38 cellular contexts compared by ENCODE assay signal in genomic region chr18:10162340-10162739, GRCh38.
"Had no signal": no experiment of that assay in that cellular context is flagged by ENCODE, and none has a peak within 500 bp of the region (broad histone marks: within the 10 kb centered on the region; RNA-seq: fewer than 3 reads in every experiment).

No MANE protein-coding gene starts in this region.

- H3K4me3 ChIP-seq: adrenal gland, ascending aorta, body of pancreas, breast epithelium, cardiac muscle cell had no signal

- H3K27ac ChIP-seq: adrenal gland, ascending aorta, body of pancreas, brain microvascular endothelial cell, breast epithelium, cardiac muscle cell had no signal

- H3K4me3 Mint-ChIP-seq: activated naive CD4-positive, alpha-beta T cell treated with anti-CD3 and anti-CD28 coated beads for 36 hours; activated naive CD4-positive, alpha-beta T cell treated with anti-CD3 and anti-CD28 coated beads, Interleukin-2, amount 10 ng/mL, durations not matched to agents 7 days and 5 days; activated naive CD4-positive, alpha-beta T cell treated with anti-CD3 and anti-CD28 coated beads, Interleukin-2, amount 50 U/mL, for 24 hours; activated naive CD8-positive, alpha-beta T cell; activated naive CD8-positive, alpha-beta T cell treated with anti-CD3 and anti-CD28 coated beads for 36 hours; activated naive CD8-positive, alpha-beta T cell treated with anti-CD3 and anti-CD28 coated beads, Interleukin-2, amount 10 ng/mL, durations not matched to agents 7 days and 5 days; activated naive CD8-positive, alpha-beta T cell treated with anti-CD3 and anti-CD28 coated beads, Interleukin-2, amount 50 U/mL, for 24 hours; activated T-cell treated with anti-CD3 and anti-CD28 coated beads, Interleukin-2, amount 50 U/mL, for 24 hours; activated T-cell treated with anti-CD3 and anti-CD28 coated beads, Interleukin-2, amount 50 U/mL, for 4 hours; activated T-cell treated with anti-CD3 and anti-CD28 coated beads, Interleukin-2, amount 50 U/mL, for 72 hours; activated T-helper 1 cell treated with anti-CD3 and anti-CD28 coated beads, Interleukin-12 subunit alpha, Interleukin-12 subunit beta, Interleukin-2, Interleukin-4 antibody, amounts not matched to agents 30 ng/mL and 10 ng/mL and 1 ng/mL, durations not matched to agents 14 hours and 24 hours and 36 hours; activated T-helper 17 cell treated with anti-CD3 and anti-CD28 coated beads, Interleukin-2, amount 50 U/mL, for 72 hours; brain; central memory CD8-positive, alpha-beta T cell had no signal

- DNase-seq: activated effector memory CD4-positive, alpha-beta T cell treated with anti-CD3 and anti-CD28 coated beads, Interleukin-2, amount 50 U/mL, for 16 hours; activated effector memory CD4-positive, alpha-beta T cell treated with Interleukin-2 at 50 U/mL for 16 hours; activated gamma-delta T cell; activated gamma-delta T cell treated with Interleukin-2 at 50 U/mL for 16 hours; activated naive CD4-positive, alpha-beta T cell; activated naive CD4-positive, alpha-beta T cell treated with anti-CD3 and anti-CD28 coated beads for 36 hours; activated naive CD4-positive, alpha-beta T cell treated with anti-CD3 and anti-CD28 coated beads, Interleukin-2, amount 10 ng/mL, durations not matched to agents 7 days and 5 days; activated naive CD4-positive, alpha-beta T cell treated with anti-CD3 and anti-CD28 coated beads, Interleukin-2, amount 50 U/mL, for 16 hours; activated naive CD4-positive, alpha-beta T cell treated with Interleukin-2 at 50 U/mL for 16 hours; activated naive CD8-positive, alpha-beta T cell treated with anti-CD3 and anti-CD28 coated beads for 36 hours; activated naive CD8-positive, alpha-beta T cell treated with anti-CD3 and anti-CD28 coated beads, Interleukin-2, amount 10 ng/mL, durations not matched to agents 7 days and 5 days; activated naive CD8-positive, alpha-beta T cell treated with anti-CD3 and anti-CD28 coated beads, Interleukin-2, amount 50 U/mL, for 24 hours; activated T-cell treated with anti-CD3 and anti-CD28 coated beads, Interleukin-2, amount 50 U/mL, for 1 hour; activated T-cell treated with anti-CD3 and anti-CD28 coated beads, Interleukin-2, amount 50 U/mL, for 24 hours; activated T-cell treated with anti-CD3 and anti-CD28 coated beads, Interleukin-2, amount 50 U/mL, for 4 hours; activated T-cell treated with anti-CD3 and anti-CD28 coated beads, Interleukin-2, amount 50 U/mL, for 48 hours; activated T-cell treated with anti-CD3 and anti-CD28 coated beads, Interleukin-2, amount 50 U/mL, for 72 hours; adrenal gland; amniotic stem cell; amygdala; anterior cingulate cortex; aorta; body of pancreas; brain microvascular endothelial cell; caudate nucleus; central memory CD4-positive, alpha-beta T cell; cerebellar nuclear complex had no signal

- ATAC-seq: activated naive CD4-positive, alpha-beta T cell treated with anti-CD3 and anti-CD28 coated beads, Interleukin-2, amount 50 U/mL, for 72 hours; activated naive CD8-positive, alpha-beta T cell treated with anti-CD3 and anti-CD28 coated beads, Interleukin-2, amount 50 U/mL, for 24 hours; activated T-cell treated with anti-CD3 and anti-CD28 coated beads, Interleukin-2, amount 50 U/mL, for 4 hours; activated T-cell treated with anti-CD3 and anti-CD28 coated beads, Interleukin-2, amount 50 U/mL, for 72 hours; activated T-helper 17 cell treated with anti-CD3 and anti-CD28 coated beads, Interleukin-2, amount 50 U/mL, for 72 hours; body of pancreas had no signal

- H3K36me3 Mint-ChIP-seq: activated naive CD4-positive, alpha-beta T cell treated with anti-CD3 and anti-CD28 coated beads, Interleukin-2, amount 10 ng/mL, durations not matched to agents 7 days and 5 days; activated naive CD4-positive, alpha-beta T cell treated with anti-CD3 and anti-CD28 coated beads, Interleukin-2, amount 50 U/mL, for 24 hours; activated naive CD8-positive, alpha-beta T cell; activated naive CD8-positive, alpha-beta T cell treated with anti-CD3 and anti-CD28 coated beads for 36 hours; activated naive CD8-positive, alpha-beta T cell treated with anti-CD3 and anti-CD28 coated beads, Interleukin-2, amount 10 ng/mL, durations not matched to agents 7 days and 5 days; brain had no signal

- H3K9me3 Mint-ChIP-seq: activated naive CD4-positive, alpha-beta T cell treated with anti-CD3 and anti-CD28 coated beads for 36 hours; activated naive CD4-positive, alpha-beta T cell treated with anti-CD3 and anti-CD28 coated beads, Interleukin-2, amount 10 ng/mL, durations not matched to agents 7 days and 5 days; activated naive CD4-positive, alpha-beta T cell treated with anti-CD3 and anti-CD28 coated beads, Interleukin-2, amount 50 U/mL, for 24 hours; activated naive CD4-positive, alpha-beta T cell treated with anti-CD3 and anti-CD28 coated beads, Interleukin-2, amount 50 U/mL, for 72 hours; activated naive CD8-positive, alpha-beta T cell treated with anti-CD3 and anti-CD28 coated beads, Interleukin-2, amount 10 ng/mL, durations not matched to agents 7 days and 5 days; activated naive CD8-positive, alpha-beta T cell treated with anti-CD3 and anti-CD28 coated beads, Interleukin-2, amount 50 U/mL, for 24 hours; activated T-cell treated with anti-CD3 and anti-CD28 coated beads, Interleukin-2, amount 50 U/mL, for 24 hours; activated T-cell treated with anti-CD3 and anti-CD28 coated beads, Interleukin-2, amount 50 U/mL, for 4 hours; activated T-helper 1 cell treated with anti-CD3 and anti-CD28 coated beads, Interleukin-12 subunit alpha, Interleukin-12 subunit beta, Interleukin-2, Interleukin-4 antibody, amounts not matched to agents 30 ng/mL and 10 ng/mL and 1 ng/mL, durations not matched to agents 14 hours and 24 hours and 36 hours; activated T-helper 2 cell treated with anti-CD3 and anti-CD28 coated beads, Interferon-gamma antibody, Interleukin-2, Interleukin-4, amounts not matched to agents 10 μg/mL and 5 μg/mL and 100 μg/mL, durations not matched to agents 14 hours and 24 hours and 36 hours; central memory CD8-positive, alpha-beta T cell had no signal

- H3K36me3 ChIP-seq: adrenal gland, ascending aorta, brain microvascular endothelial cell, breast epithelium, cardiac muscle cell had no signal

- H3K27me3 Mint-ChIP-seq: activated naive CD4-positive, alpha-beta T cell treated with anti-CD3 and anti-CD28 coated beads, Interleukin-2, amount 10 ng/mL, durations not matched to agents 7 days and 5 days; activated naive CD8-positive, alpha-beta T cell; activated naive CD8-positive, alpha-beta T cell treated with anti-CD3 and anti-CD28 coated beads for 36 hours; activated naive CD8-positive, alpha-beta T cell treated with anti-CD3 and anti-CD28 coated beads, Interleukin-2, amount 10 ng/mL, durations not matched to agents 7 days and 5 days; activated naive CD8-positive, alpha-beta T cell treated with anti-CD3 and anti-CD28 coated beads, Interleukin-2, amount 50 U/mL, for 24 hours; activated T-cell treated with anti-CD3 and anti-CD28 coated beads, Interleukin-2, amount 50 U/mL, for 24 hours; brain; central memory CD8-positive, alpha-beta T cell had no signal

- H3K4me1 ChIP-seq: adrenal gland, ascending aorta, breast epithelium had no signal

- H3K9me3 ChIP-seq: adrenal gland, ascending aorta, body of pancreas, breast epithelium had no signal

- H3K27me3 ChIP-seq: adrenal gland, ascending aorta, body of pancreas, brain microvascular endothelial cell, breast epithelium, cardiac muscle cell had no signal

- H3K4me1 Mint-ChIP-seq: activated naive CD4-positive, alpha-beta T cell treated with anti-CD3 and anti-CD28 coated beads, Interleukin-2, amount 50 U/mL, for 24 hours; activated naive CD8-positive, alpha-beta T cell treated with anti-CD3 and anti-CD28 coated beads for 36 hours; activated naive CD8-positive, alpha-beta T cell treated with anti-CD3 and anti-CD28 coated beads, Interleukin-2, amount 10 ng/mL, durations not matched to agents 7 days and 5 days; activated naive CD8-positive, alpha-beta T cell treated with anti-CD3 and anti-CD28 coated beads, Interleukin-2, amount 50 U/mL, for 24 hours; activated T-helper 17 cell treated with anti-CD3 and anti-CD28 coated beads, Interleukin-2, amount 50 U/mL, for 72 hours; central memory CD8-positive, alpha-beta T cell had no signal

- H3K27ac Mint-ChIP-seq: activated naive CD4-positive, alpha-beta T cell treated with anti-CD3 and anti-CD28 coated beads for 36 hours; activated naive CD4-positive, alpha-beta T cell treated with anti-CD3 and anti-CD28 coated beads, Interleukin-2, amount 10 ng/mL, durations not matched to agents 7 days and 5 days; activated naive CD4-positive, alpha-beta T cell treated with anti-CD3 and anti-CD28 coated beads, Interleukin-2, amount 50 U/mL, for 24 hours; activated naive CD4-positive, alpha-beta T cell treated with anti-CD3 and anti-CD28 coated beads, Interleukin-2, amount 50 U/mL, for 72 hours; activated naive CD8-positive, alpha-beta T cell; activated naive CD8-positive, alpha-beta T cell treated with anti-CD3 and anti-CD28 coated beads for 36 hours; activated naive CD8-positive, alpha-beta T cell treated with anti-CD3 and anti-CD28 coated beads, Interleukin-2, amount 10 ng/mL, durations not matched to agents 7 days and 5 days; activated naive CD8-positive, alpha-beta T cell treated with anti-CD3 and anti-CD28 coated beads, Interleukin-2, amount 50 U/mL, for 24 hours; activated T-cell treated with anti-CD3 and anti-CD28 coated beads, Interleukin-2, amount 50 U/mL, for 24 hours; activated T-helper 1 cell treated with anti-CD3 and anti-CD28 coated beads, Interleukin-12 subunit alpha, Interleukin-12 subunit beta, Interleukin-2, Interleukin-4 antibody, amounts not matched to agents 30 ng/mL and 10 ng/mL and 1 ng/mL, durations not matched to agents 14 hours and 24 hours and 36 hours; activated T-helper 17 cell treated with anti-CD3 and anti-CD28 coated beads, Interleukin-2, amount 50 U/mL, for 72 hours; activated T-helper 2 cell treated with anti-CD3 and anti-CD28 coated beads, Interferon-gamma antibody, Interleukin-2, Interleukin-4, amounts not matched to agents 10 μg/mL and 5 μg/mL and 100 μg/mL, durations not matched to agents 14 hours and 24 hours and 36 hours; brain had no signal
